In the genomic region with DNA sequence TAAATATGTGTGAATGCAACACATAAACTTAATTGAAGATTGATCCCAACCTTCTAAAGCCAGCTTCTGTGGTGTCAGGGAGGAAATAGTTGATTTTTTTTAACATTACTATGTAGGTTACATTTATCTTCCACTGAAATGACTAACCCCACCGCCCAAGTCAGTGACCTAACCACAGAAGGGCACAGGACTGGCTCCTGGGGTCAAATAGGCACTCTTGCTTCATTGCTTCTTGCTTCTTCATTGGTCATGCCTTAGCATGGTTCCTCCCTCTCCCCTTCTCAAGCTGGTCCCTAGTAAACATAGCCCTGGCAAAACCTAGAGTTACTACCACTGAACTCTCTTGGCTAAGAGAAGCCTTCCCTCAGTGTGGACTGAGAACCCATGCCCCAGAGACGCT, we compare ENCODE assay signal across 23 cellular contexts.
"Had no signal": no experiment of that assay in that cellular context is flagged by ENCODE, and none has a peak within 500 bp of the region (broad histone marks: within the 10 kb centered on the region; RNA-seq: fewer than 3 reads in every experiment).

No MANE protein-coding gene starts in this region.

- H3K4me1 ChIP-seq: gastrocnemius medialis, lower lobe of right lung, prostate gland, right atrium auricular region, suprapubic skin, transverse colon, upper lobe of right lung, uterus had no signal

- H3K27me3 Mint-ChIP-seq: naive thymus-derived CD8-positive, alpha-beta T cell had no signal

- H3K9me3 ChIP-seq: gastrocnemius medialis, lower lobe of right lung, prostate gland, right atrium auricular region, suprapubic skin, transverse colon, upper lobe of right lung, uterus had no signal

- H3K9me3 Mint-ChIP-seq: naive thymus-derived CD8-positive, alpha-beta T cell; nephron progenitor cell; stimulated activated naive CD8-positive, alpha-beta T cell treated with anti-CD3 and anti-CD28 coated beads, Interleukin-15, Interleukin-2, amounts not matched to agents 100 ng/mL and 50 ng/mL, for 24 hours had no signal

- H3K36me3 Mint-ChIP-seq: naive thymus-derived CD8-positive, alpha-beta T cell had no signal

- ATAC-seq: gastrocnemius medialis; left ventricle myocardium superior; lower lobe of right lung; naive thymus-derived CD8-positive, alpha-beta T cell; sciatic nerve; upper lobe of right lung had no signal

- H3K4me3 Mint-ChIP-seq: naive thymus-derived CD8-positive, alpha-beta T cell; nephron progenitor cell; stimulated activated naive CD8-positive, alpha-beta T cell treated with anti-CD3 and anti-CD28 coated beads, Interleukin-15, Interleukin-2, amounts not matched to agents 100 ng/mL and 50 ng/mL, for 24 hours had no signal

- H3K36me3 ChIP-seq: gastrocnemius medialis, lower lobe of right lung, prostate gland, right atrium auricular region, suprapubic skin, transverse colon, upper lobe of right lung, uterus had no signal

- H3K4me3 ChIP-seq: dorsolateral prefrontal cortex, gastrocnemius medialis, lower lobe of right lung, prostate gland, right atrium auricular region, smooth muscle cell, suprapubic skin, transverse colon, upper lobe of right lung, uterus had no signal

- H3K27me3 ChIP-seq: dorsolateral prefrontal cortex, gastrocnemius medialis, right atrium auricular region, suprapubic skin, transverse colon, upper lobe of right lung, uterus had no signal

- DNase-seq: dorsolateral prefrontal cortex; effector CD4-positive, alpha-beta T cell; foreskin fibroblast; gastrocnemius medialis; head of caudate nucleus; left ventricle myocardium superior; lower lobe of right lung; naive thymus-derived CD8-positive, alpha-beta T cell; nephron progenitor cell; nucleus accumbens; stimulated activated CD4-positive, alpha-beta T cell treated with anti-CD3 and anti-CD28 coated beads, Interleukin-12 subunit alpha, Interleukin-12 subunit beta, amount 100 ng/mL, for 4 hours; stimulated activated CD4-positive, alpha-beta T cell treated with anti-CD3 and anti-CD28 coated beads, Interleukin-1b, Interleukin-23, amount 100 ng/mL, for 48 hours; stimulated activated CD4-positive, alpha-beta T cell treated with anti-CD3 and anti-CD28 coated beads, Interleukin-4, amount 100 ng/mL, for 1 hour; stimulated activated CD8-positive, alpha-beta memory T cell treated with anti-CD3 and anti-CD28 coated beads, Interleukin-4, amount 100 ng/mL, for 48 hours; transverse colon; upper lobe of right lung; uterus had no signal

- H3K27ac ChIP-seq: dorsolateral prefrontal cortex, gastrocnemius medialis, lower lobe of right lung, prostate gland, right atrium auricular region, suprapubic skin, transverse colon, upper lobe of right lung, uterus had no signal

- H3K4me1 Mint-ChIP-seq: nephron progenitor cell had no signal

- H3K27ac Mint-ChIP-seq: naive thymus-derived CD8-positive, alpha-beta T cell; nephron progenitor cell; stimulated activated naive CD8-positive, alpha-beta T cell treated with anti-CD3 and anti-CD28 coated beads, Interleukin-15, Interleukin-2, amounts not matched to agents 100 ng/mL and 50 ng/mL, for 24 hours had no signal
